1 cellular context compared by ENCODE assay signal in the genomic region with DNA sequence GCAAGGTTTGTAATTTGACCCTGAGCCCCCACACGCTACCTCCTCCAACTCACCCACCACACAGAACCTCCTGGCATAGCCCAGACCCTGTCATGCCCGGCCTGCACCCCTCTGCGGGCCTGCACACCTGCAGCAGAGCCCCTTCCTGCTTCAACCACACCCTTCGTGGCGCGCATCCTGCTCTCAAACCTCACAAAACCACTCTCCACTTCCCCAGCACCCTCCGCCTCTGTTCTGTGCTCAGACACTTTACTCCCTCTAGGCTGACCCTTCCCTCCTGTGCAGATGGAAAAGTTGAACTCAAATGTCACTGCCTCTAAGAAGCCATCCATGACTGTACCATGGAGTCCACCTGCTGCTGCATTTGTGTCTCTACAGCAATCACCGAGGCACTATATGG.
TF ChIP-seq lines count a peak whose summit lies in the region.

No MANE protein-coding gene starts in this region.

TF ChIP-seq in WTC11, 78 proteins besides CTCF, POLR2A, EP300 and RAD21 (continued from another document):
- TF ChIP-seq, protein P1, sequence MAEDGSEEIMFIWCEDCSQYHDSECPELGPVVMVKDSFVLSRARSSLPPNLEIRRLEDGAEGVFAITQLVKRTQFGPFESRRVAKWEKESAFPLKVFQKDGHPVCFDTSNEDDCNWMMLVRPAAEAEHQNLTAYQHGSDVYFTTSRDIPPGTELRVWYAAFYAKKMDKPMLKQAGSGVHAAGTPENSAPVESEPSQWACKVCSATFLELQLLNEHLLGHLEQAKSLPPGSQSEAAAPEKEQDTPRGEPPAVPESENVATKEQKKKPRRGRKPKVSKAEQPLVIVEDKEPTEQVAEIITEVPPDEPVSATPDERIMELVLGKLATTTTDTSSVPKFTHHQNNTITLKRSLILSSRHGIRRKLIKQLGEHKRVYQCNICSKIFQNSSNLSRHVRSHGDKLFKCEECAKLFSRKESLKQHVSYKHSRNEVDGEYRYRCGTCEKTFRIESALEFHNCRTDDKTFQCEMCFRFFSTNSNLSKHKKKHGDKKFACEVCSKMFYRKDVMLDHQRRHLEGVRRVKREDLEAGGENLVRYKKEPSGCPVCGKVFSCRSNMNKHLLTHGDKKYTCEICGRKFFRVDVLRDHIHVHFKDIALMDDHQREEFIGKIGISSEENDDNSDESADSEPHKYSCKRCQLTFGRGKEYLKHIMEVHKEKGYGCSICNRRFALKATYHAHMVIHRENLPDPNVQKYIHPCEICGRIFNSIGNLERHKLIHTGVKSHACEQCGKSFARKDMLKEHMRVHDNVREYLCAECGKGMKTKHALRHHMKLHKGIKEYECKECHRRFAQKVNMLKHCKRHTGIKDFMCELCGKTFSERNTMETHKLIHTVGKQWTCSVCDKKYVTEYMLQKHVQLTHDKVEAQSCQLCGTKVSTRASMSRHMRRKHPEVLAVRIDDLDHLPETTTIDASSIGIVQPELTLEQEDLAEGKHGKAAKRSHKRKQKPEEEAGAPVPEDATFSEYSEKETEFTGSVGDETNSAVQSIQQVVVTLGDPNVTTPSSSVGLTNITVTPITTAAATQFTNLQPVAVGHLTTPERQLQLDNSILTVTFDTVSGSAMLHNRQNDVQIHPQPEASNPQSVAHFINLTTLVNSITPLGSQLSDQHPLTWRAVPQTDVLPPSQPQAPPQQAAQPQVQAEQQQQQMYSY (CRISPR knock-in tag; IDR thresholded peaks at IDR 0.05), result no peak
